Comparison of ENCODE assay signal across 12 cellular contexts in genomic region chr10:90968448-90969086, GRCh38. TPM values are rescaled to one million over a fixed set of nuclear protein-coding genes. Genes with fewer than 3 reads are reported as not detected.
A peak's percentile ranks its signal among the peaks of the same experiment; 100 is the strongest.
DNase-seq lines count a peak whose midpoint lies in the region; ATAC-seq and TF ChIP-seq lines count a peak whose summit lies in the region.
"Had no signal": no experiment of that assay in that cellular context is flagged by ENCODE, and none has a peak within 500 bp of the region (broad histone marks: within the 10 kb centered on the region; RNA-seq: fewer than 3 reads in every experiment).

No MANE protein-coding gene starts in this region.

- H3K79me2 ChIP-seq in mammary epithelial cell (ENCODE audit: insufficient read depth, low read length) = no peaks in the 10 kb centered on the region

- H3K4me2 ChIP-seq in mammary epithelial cell (ENCODE audit: insufficient read depth, low read depth, low read length) = peak overlapping the region; percentile 33

- H3K4me3 ChIP-seq in AG04450 (ENCODE audit: low read depth, low read length) (no peak overlapping the region), mammary epithelial cell (replicated peaks in 1 of 3; ENCODE audit: insufficient read depth in 1 of 3, low read depth in 2 of 3, low read length in 3 of 3) (no peak overlapping the region)

- dilution Hi-C loops in mammary epithelial cell (cut with HindIII; ENCODE audit: low sequenced_read_pairs) = no loop called here

- no peaks in the 10 kb centered on the region for H3K36me3 Mint-ChIP-seq in T-helper 2 cell treated with Interferon-gamma antibody and Interleukin-4, amounts not matched to agents 5 μg/mL and 100 μg/mL, for 36 hours (ENCODE audit: low read depth)
- H3K36me3 Mint-ChIP-seq: CD14-positive monocyte had no signal

- H3K27me3 Mint-ChIP-seq in T-helper 2 cell treated with Interferon-gamma antibody and Interleukin-4, amounts not matched to agents 5 μg/mL and 100 μg/mL, for 36 hours (ENCODE audit: low read depth) = peaks cover 21% of the 10 kb centered on the region

- H3K27ac ChIP-seq in AG04450 (ENCODE audit: low read depth, low read length) (no peak overlapping the region), mammary epithelial cell (ENCODE audit: insufficient read depth, low read depth, low read length) (no peak overlapping the region)

- no peaks in the 10 kb centered on the region for H3K36me3 ChIP-seq in mammary epithelial cell (ENCODE audit: insufficient read depth, low read length)

- in situ Hi-C loops in mammary epithelial cell (cut with MboI; ENCODE audit: low sequenced_read_pairs in 2 of 2) = no loop called here

- no peak overlapping the region for H3K27ac Mint-ChIP-seq in T-helper 2 cell treated with Interferon-gamma antibody and Interleukin-4, amounts not matched to agents 5 μg/mL and 100 μg/mL, for 36 hours
- H3K27ac Mint-ChIP-seq: activated T-helper 2 cell treated with anti-CD3 and anti-CD28 coated beads, Interferon-gamma antibody, Interleukin-2, Interleukin-4, amounts not matched to agents 10 μg/mL and 5 μg/mL and 100 μg/mL, durations not matched to agents 14 hours and 24 hours and 36 hours; CD14-positive monocyte had no signal

- H4K20me1 ChIP-seq in mammary epithelial cell (ENCODE audit: insufficient read depth, low read length) = no peaks in the 10 kb centered on the region

- 15% methylated on average over 5 of the region's 5 CpGs for WGBS in mammary epithelial cell (ENCODE audit: low coverage, missing lambda C conversion rate)

- no peaks in the 10 kb centered on the region for H3K9me3 Mint-ChIP-seq in T-helper 2 cell treated with Interferon-gamma antibody and Interleukin-4, amounts not matched to agents 5 μg/mL and 100 μg/mL, for 36 hours
- H3K9me3 Mint-ChIP-seq: activated T-helper 2 cell treated with anti-CD3 and anti-CD28 coated beads, Interferon-gamma antibody, Interleukin-2, Interleukin-4, amounts not matched to agents 10 μg/mL and 5 μg/mL and 100 μg/mL, durations not matched to agents 14 hours and 24 hours and 36 hours had no signal

- CTCF ChIA-PET in AG04450 (lab: Charles Lee) (interaction anchor here (0.9 to 2.2 kb wide), 4 partner anchors 8 to 89 kb away, joined by 3 to 10 read pairs (median 6); no protein-coding TSS in a partner anchor), mammary epithelial cell (lab: Charles Lee; ENCODE audit: low non-redundant PET) (interaction anchor here (0.6 kb wide), 1 partner anchor 330 kb away, joined by 8 read pairs; no protein-coding TSS in a partner anchor)

- no peak for ATAC-seq in HG02623 (IDR thresholded peaks at IDR 0.05; ENCODE audit: unreplicated experiment)
- ATAC-seq in GM18868 (IDR thresholded peaks at IDR 0.05; ENCODE audit: unreplicated experiment) = no peak

- peaks cover 19% of the 10 kb centered on the region for H3K4me1 ChIP-seq in mammary epithelial cell (ENCODE audit: insufficient read depth, low read length)

- H3K4me3 Mint-ChIP-seq in T-helper 2 cell treated with Interferon-gamma antibody and Interleukin-4, amounts not matched to agents 5 μg/mL and 100 μg/mL, for 36 hours = no peak overlapping the region
- H3K4me3 Mint-ChIP-seq: CD14-positive monocyte had no signal

- peak; percentile 39 for DNase-seq in AG04450 (ENCODE audit: low read depth, low spot score)
- peak; percentile 87 for DNase-seq in HT1080 (ENCODE audit: low read depth)
- DNase-seq in mammary epithelial cell = peak; percentile 68
- peak; percentile 87 for DNase-seq in kidney glomerular epithelial cell (lab: John Stamatoyannopoulos, UW)
- DNase-seq in NCI-H2227 treated with DMSO at 0.1 percent for 48 hours (lab: John Stamatoyannopoulos, UW) = no peak
- DNase-seq in T-helper 2 cell treated with Interferon-gamma antibody and Interleukin-4, amounts not matched to agents 5 μg/mL and 100 μg/mL, for 36 hours (ENCODE audit: low spot score) = no peak
- DNase-seq: NCI-H1694 treated with DMSO at 0.1 percent for 48 hours, OCI-M1 had no signal

- H3K9me3 ChIP-seq in AG04450 (ENCODE audit: control insufficient read depth, insufficient read depth, low read length) (no peaks in the 10 kb centered on the region; the same call in 1 of the 2 replicates), mammary epithelial cell (replicated peaks; ENCODE audit: insufficient read depth, low read length) (no peaks in the 10 kb centered on the region)

- no TSS peak for BruUV-seq in mammary epithelial cell (replicated peaks; lab: Mats Ljungman, UMichigan)

- H2AFZ ChIP-seq in mammary epithelial cell (ENCODE audit: low read depth, low read length) = no peak overlapping the region

- no peak overlapping the region for H3K9ac ChIP-seq in mammary epithelial cell (ENCODE audit: insufficient read depth, low read length)

- TF ChIP-seq CTCF in AG04450 (IDR thresholded peaks at IDR 0.05; ENCODE audit: low read depth, low read length) (no peak), mammary epithelial cell (conservative IDR thresholded peaks at IDR 0.05 in 1 of 2, IDR thresholded peaks at IDR 0.05 in 1 of 2; ENCODE audit: extremely low read depth in 1 of 2, insufficient read depth in 1 of 2, low read depth in 1 of 2, low read length in 2 of 2) (no peak)

- intact Hi-C loops in mammary epithelial cell (cut with micrococcal nuclease) = no loop called here

- POLR2A ChIA-PET in AG04450 (lab: Yijun Ruan, JAX) = interaction anchor here (2.4 kb wide), 1 partner anchor 38 kb away, joined by 15 read pairs; no protein-coding TSS in a partner anchor

- H3K4me1 Mint-ChIP-seq in T-helper 2 cell treated with Interferon-gamma antibody and Interleukin-4, amounts not matched to agents 5 μg/mL and 100 μg/mL, for 36 hours (ENCODE audit: low read depth) = no peaks in the 10 kb centered on the region
- H3K4me1 Mint-ChIP-seq: CD14-positive monocyte had no signal

- H3K27me3 ChIP-seq in AG04450 (ENCODE audit: control insufficient read depth, insufficient read depth, low read length) (peaks cover 5% of the 10 kb centered on the region), mammary epithelial cell (ENCODE audit: insufficient read depth, low read length) (no peaks in the 10 kb centered on the region)

RNA-seq across cellular contexts. Expression of gene ANKRD1, which starts 47.7 kb away (rescaled TPM):
- polyA plus RNA-seq in AG04450 (2011; rRNA removed) (0.50 and 0.53 TPM in 2 replicates), mammary epithelial cell (0.16 TPM)
- polyA minus RNA-seq in AG04450 (2011; rRNA and poly(A)+ RNA removed) = 0.22 and 0.51 TPM in 2 replicates
- 75.3 and 102 TPM in 2 replicates for total RNA-seq in HT1080 (2014; rRNA removed; shearing (Covaris generic))
- 131 and 135 TPM in 2 replicates for polyA plus RNA-seq in HT1080 (2015; cell fraction: cytosol; rRNA removed)
- 142 and 160 TPM in 2 replicates for polyA plus RNA-seq in HT1080 (2015; cell fraction: nucleus; rRNA removed)
- total RNA-seq in mammary epithelial cell = 10 to 100 TPM in 1 of 2 donors, not detected in 1; 60.7 TPM
- polyA minus RNA-seq in mammary epithelial cell = not detected
- total RNA-seq: activated T-helper 2 cell treated with anti-CD3 and anti-CD28 coated beads, Interferon-gamma antibody, Interleukin-2, Interleukin-4, amounts not matched to agents 10 μg/mL and 5 μg/mL and 100 μg/mL, durations not matched to agents 14 hours and 24 hours and 36 hours had no signal
- polyA plus RNA-seq: CD14-positive monocyte had no signal

Comparison
In these comparisons a context has a peak if more than half of its experiments do, and no peak if none do; other contexts are left out.
1. DNase-seq: peak in AG04450 (single experiment), HT1080 (single experiment), mammary epithelial cell (single experiment) and kidney glomerular epithelial cell (single experiment); none in NCI-H2227 treated with DMSO at 0.1 percent for 48 hours (single experiment) and T-helper 2 cell treated with Interferon-gamma antibody and Interleukin-4, amounts not matched to agents 5 μg/mL and 100 μg/mL, for 36 hours (single experiment).